In the genomic region with DNA sequence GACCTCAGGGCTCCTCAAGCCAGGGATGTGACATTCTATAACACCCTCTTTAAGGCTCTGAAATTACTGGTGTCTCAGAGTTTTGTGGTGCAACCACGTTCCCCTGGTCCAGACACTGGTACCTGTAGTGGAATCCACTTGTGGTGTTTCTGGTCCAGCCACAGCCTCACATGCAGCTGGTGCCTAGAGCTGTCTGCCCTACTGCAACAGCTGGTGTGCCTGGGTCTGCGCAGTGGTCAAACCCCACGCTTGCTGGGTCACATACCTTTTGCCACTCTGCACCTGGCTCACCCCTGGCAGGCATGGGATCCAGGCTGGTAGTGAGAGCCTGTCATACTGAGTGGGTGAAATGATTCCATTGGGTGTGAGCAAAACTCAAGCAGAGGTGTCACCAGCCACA, we compare ENCODE assay signal across 25 cellular contexts.
"Had no signal": no experiment of that assay in that cellular context is flagged by ENCODE, and none has a peak within 500 bp of the region (broad histone marks: within the 10 kb centered on the region; RNA-seq: fewer than 3 reads in every experiment).

No MANE protein-coding gene starts in this region.

- H3K4me1 ChIP-seq: colonic mucosa, esophagus muscularis mucosa, esophagus squamous epithelium, foreskin keratinocyte, gastrocnemius medialis, gastroesophageal sphincter, heart left ventricle, heart right ventricle had no signal

- H3K4me3 Mint-ChIP-seq: dendritic cell treated with granulocyte-macrophage colony-stimulating factor and Interleukin-4, amounts not matched to agents 40 ng/mL and 50 ng/mL, for 4 days; effector memory CD8-positive, alpha-beta T cell; endodermal cell had no signal

- ATAC-seq: effector memory CD8-positive, alpha-beta T cell; esophagus mucosa; foreskin keratinocyte; gastrocnemius medialis; gastroesophageal sphincter; heart left ventricle; heart right ventricle had no signal

- H3K27ac ChIP-seq: colonic mucosa, coronary artery, dorsolateral prefrontal cortex, epithelial cell of prostate, esophagus muscularis mucosa, esophagus squamous epithelium, foreskin keratinocyte, gastrocnemius medialis, gastroesophageal sphincter, heart left ventricle, heart right ventricle had no signal

- H3K36me3 ChIP-seq: colonic mucosa, esophagus muscularis mucosa, esophagus squamous epithelium, gastrocnemius medialis, gastroesophageal sphincter, heart left ventricle, heart right ventricle had no signal

- H3K4me3 ChIP-seq: colonic mucosa, coronary artery, dorsolateral prefrontal cortex, esophagus muscularis mucosa, esophagus squamous epithelium, gastrocnemius medialis, gastroesophageal sphincter, heart left ventricle, heart right ventricle had no signal

- H3K4me1 Mint-ChIP-seq: endodermal cell had no signal

- H3K27me3 ChIP-seq: colonic mucosa, esophagus muscularis mucosa, esophagus squamous epithelium, foreskin keratinocyte, gastrocnemius medialis, gastroesophageal sphincter, heart left ventricle, heart right ventricle had no signal

- DNase-seq: colonic mucosa; cortex of kidney; dermis blood vessel endothelial cell; dorsolateral prefrontal cortex; effector CD4-positive, alpha-beta T cell; effector CD8-positive, alpha-beta T cell; effector memory CD4-positive, alpha-beta T cell; effector memory CD8-positive, alpha-beta T cell; endodermal cell; erythroblast; esophagus squamous epithelium; foreskin fibroblast; foreskin keratinocyte; foreskin melanocyte; gastrocnemius medialis; glutamatergic neuron; head of caudate nucleus; heart right ventricle had no signal

- H3K27ac Mint-ChIP-seq: dendritic cell treated with granulocyte-macrophage colony-stimulating factor and Interleukin-4, amounts not matched to agents 40 ng/mL and 50 ng/mL, for 4 days; effector memory CD8-positive, alpha-beta T cell; endodermal cell had no signal

- H3K9me3 ChIP-seq: colonic mucosa, esophagus muscularis mucosa, gastrocnemius medialis, gastroesophageal sphincter had no signal
